13 cellular contexts compared by ENCODE assay signal in genomic region chr10:78905940-78906308, GRCh38.
DNase-seq lines count a peak whose midpoint lies in the region; ATAC-seq and TF ChIP-seq lines count a peak whose summit lies in the region.
"Had no signal": no experiment of that assay in that cellular context is flagged by ENCODE, and none has a peak within 500 bp of the region (broad histone marks: within the 10 kb centered on the region; RNA-seq: fewer than 3 reads in every experiment).

No MANE protein-coding gene starts in this region.

- ATAC-seq in WTC11: peak; percentile 54
- ATAC-seq in activated T-cell treated with anti-CD3 and anti-CD28 coated beads, Interleukin-2, amount 50 U/mL, for 72 hours (replicated peaks in 1 of 2): no peak
- ATAC-seq: heart left ventricle had no signal

- peaks cover 4% of the 10 kb centered on the region for H3K4me1 Mint-ChIP-seq in WTC11
- H3K4me1 Mint-ChIP-seq in osteocyte (ENCODE audit: unreplicated experiment): peaks cover 16% of the 10 kb centered on the region
- no peaks in the 10 kb centered on the region for H3K4me1 Mint-ChIP-seq in activated T-cell treated with anti-CD3 and anti-CD28 coated beads, Interleukin-2, amount 50 U/mL, for 72 hours (ENCODE audit: low read depth)
- no peaks in the 10 kb centered on the region for H3K4me1 Mint-ChIP-seq in immature natural killer cell

- TF ChIP-seq CTCF in WTC11 (IDR thresholded peaks at IDR 0.05): no peak
- no peak for TF ChIP-seq CTCF in osteocyte (IDR thresholded peaks at IDR 0.05)

- POLR2A ChIA-PET in WTC11 (lab: Charles Lee): no interaction called here

- H3K27ac Mint-ChIP-seq in WTC11 (no peak overlapping the region), osteocyte (ENCODE audit: unreplicated experiment) (no peak overlapping the region), immature natural killer cell (no peak overlapping the region)
- no peak overlapping the region for H3K27ac Mint-ChIP-seq in activated T-cell treated with anti-CD3 and anti-CD28 coated beads, Interleukin-2, amount 50 U/mL, for 72 hours
- H3K27ac Mint-ChIP-seq: dendritic cell treated with granulocyte-macrophage colony-stimulating factor and Interleukin-4, amounts not matched to agents 40 ng/mL and 50 ng/mL, for 4 days had no signal

- H3K36me3 Mint-ChIP-seq in WTC11: no peaks in the 10 kb centered on the region
- no peaks in the 10 kb centered on the region for H3K36me3 Mint-ChIP-seq in osteocyte (ENCODE audit: unreplicated experiment)
- no peaks in the 10 kb centered on the region for H3K36me3 Mint-ChIP-seq in activated T-cell treated with anti-CD3 and anti-CD28 coated beads, Interleukin-2, amount 50 U/mL, for 72 hours (ENCODE audit: insufficient read depth in 2 of 2)
- H3K36me3 Mint-ChIP-seq in immature natural killer cell: no peaks in the 10 kb centered on the region

- peak; percentile 31 to 68 (median 37) for DNase-seq in NCI-H1417 (lab: John Stamatoyannopoulos, UW)
- DNase-seq in NCI-H1417 treated with DMSO at 0.1 percent for 48 hours (lab: John Stamatoyannopoulos, UW): no peak
- peak; percentile 14 for DNase-seq in NCI-H1105 (lab: John Stamatoyannopoulos, UW)
- no peak for DNase-seq in WTC11 (ENCODE audit: low spot score)
- DNase-seq in osteocyte (ENCODE audit: extremely low spot score, unreplicated experiment): peak; percentile 79
- DNase-seq in activated T-cell treated with anti-CD3 and anti-CD28 coated beads, Interleukin-2, amount 50 U/mL, for 72 hours: no peak
- DNase-seq in RKO (ENCODE audit: low spot score): no peak
- DNase-seq in immature natural killer cell: no peak
- DNase-seq: activated gamma-delta T cell; heart left ventricle; MG63; stimulated activated CD4-positive, alpha-beta T cell treated with anti-CD3 and anti-CD28 coated beads, Interleukin-4, amount 100 ng/mL, for 4 hours had no signal

- no peak overlapping the region for H3K4me3 Mint-ChIP-seq in WTC11
- H3K4me3 Mint-ChIP-seq in osteocyte (ENCODE audit: unreplicated experiment): no peak overlapping the region
- H3K4me3 Mint-ChIP-seq in activated T-cell treated with anti-CD3 and anti-CD28 coated beads, Interleukin-2, amount 50 U/mL, for 72 hours: no peak overlapping the region
- no peak overlapping the region for H3K4me3 Mint-ChIP-seq in immature natural killer cell
- H3K4me3 Mint-ChIP-seq: dendritic cell treated with granulocyte-macrophage colony-stimulating factor and Interleukin-4, amounts not matched to agents 40 ng/mL and 50 ng/mL, for 4 days had no signal

- H3K9me3 Mint-ChIP-seq in WTC11: no peaks in the 10 kb centered on the region
- no peaks in the 10 kb centered on the region for H3K9me3 Mint-ChIP-seq in osteocyte (ENCODE audit: unreplicated experiment)
- H3K9me3 Mint-ChIP-seq in activated T-cell treated with anti-CD3 and anti-CD28 coated beads, Interleukin-2, amount 50 U/mL, for 72 hours: no peaks in the 10 kb centered on the region
- no peaks in the 10 kb centered on the region for H3K9me3 Mint-ChIP-seq in immature natural killer cell
- H3K9me3 Mint-ChIP-seq: dendritic cell treated with granulocyte-macrophage colony-stimulating factor and Interleukin-4, amounts not matched to agents 40 ng/mL and 50 ng/mL, for 4 days had no signal

- peaks cover 10% of the 10 kb centered on the region; the same call in 1 of the 2 replicates for H3K27me3 Mint-ChIP-seq in WTC11 (ENCODE audit: low read depth)
- peaks cover 6% of the 10 kb centered on the region for H3K27me3 Mint-ChIP-seq in osteocyte (ENCODE audit: unreplicated experiment)
- no peaks in the 10 kb centered on the region for H3K27me3 Mint-ChIP-seq in activated T-cell treated with anti-CD3 and anti-CD28 coated beads, Interleukin-2, amount 50 U/mL, for 72 hours (ENCODE audit: low read depth)
- peaks cover 0 to 2% (median 0%) of the 10 kb centered on the region in 3 donors for H3K27me3 Mint-ChIP-seq in immature natural killer cell (ENCODE audit: low read depth in 3 of 3)

- CTCF ChIA-PET in WTC11 (lab: Charles Lee): interaction anchor here (0.8 kb wide), 1 partner anchor 30 kb away, joined by 3 read pairs; no protein-coding TSS in a partner anchor

TF ChIP-seq in WTC11, 78 proteins besides CTCF, POLR2A, EP300 and RAD21:
- no peak for TF ChIP-seq ZNF416 (CRISPR knock-in tag; IDR thresholded peaks at IDR 0.05)
- no peak for TF ChIP-seq EMX1 (CRISPR knock-in tag; IDR thresholded peaks at IDR 0.05)
- TF ChIP-seq TEAD1 (CRISPR knock-in tag; IDR thresholded peaks at IDR 0.05): no peak
- no peak for TF ChIP-seq CDX4 (CRISPR knock-in tag; IDR thresholded peaks at IDR 0.05; ENCODE audit: borderline replicate concordance)
- TF ChIP-seq RELA (CRISPR knock-in tag; IDR thresholded peaks at IDR 0.05; ENCODE audit: borderline replicate concordance): no peak
- TF ChIP-seq ELF4 (CRISPR knock-in tag; IDR thresholded peaks at IDR 0.05; ENCODE audit: low read depth): no peak
- no peak for TF ChIP-seq NFYB (CRISPR knock-in tag; conservative IDR thresholded peaks at IDR 0.05; ENCODE audit: low read depth)
- no peak for TF ChIP-seq ATF3 (CRISPR knock-in tag; conservative IDR thresholded peaks at IDR 0.05)
- TF ChIP-seq MXD4 (CRISPR knock-in tag; IDR thresholded peaks at IDR 0.05; ENCODE audit: borderline replicate concordance): no peak
- no peak for TF ChIP-seq ZNF423 (CRISPR knock-in tag; IDR thresholded peaks at IDR 0.05)
- no peak for TF ChIP-seq ZNF121 (CRISPR knock-in tag; IDR thresholded peaks at IDR 0.05)

Comparison
In these comparisons a context has a peak if more than half of its experiments do, and no peak if none do; other contexts are left out.
1. DNase-seq: peak in NCI-H1417 (3 of 3), NCI-H1105 (single experiment) and osteocyte (single experiment); none in NCI-H1417 treated with DMSO at 0.1 percent for 48 hours (single experiment), WTC11 (single experiment), activated T-cell treated with anti-CD3 and anti-CD28 coated beads, Interleukin-2, amount 50 U/mL, for 72 hours (0 of 2), RKO (single experiment) and immature natural killer cell (0 of 3).